Comparison of ENCODE assay signal across 8 cellular contexts in genomic region chr1:1115830-1116700, GRCh38. TPM values are rescaled to one million over a fixed set of nuclear protein-coding genes. Genes with fewer than 3 reads are reported as not detected.
A peak's percentile ranks its signal among the peaks of the same experiment; 100 is the strongest.
DNase-seq lines count a peak whose midpoint lies in the region; ATAC-seq and TF ChIP-seq lines count a peak whose summit lies in the region.

Gene C1orf159 (minus strand): TSS chr1:1116089. CDS start chr1:1091543, 24,546 bp downstream.

- H3K9me3 ChIP-seq in aorta (ENCODE audit: control insufficient read depth, low read length), result no peaks in the 10 kb centered on the region

- DNase-seq in NCI-H1930 (lab: John Stamatoyannopoulos, UW) (peak; percentile 99 to 100), T-helper 22 cell (ENCODE audit: low read depth) (peak; percentile 97), astrocyte of the cerebellum (ENCODE audit: low read depth) (peak; percentile 95), hepatic stellate cell (ENCODE audit: low spot score) (peak; percentile 99), putamen (ENCODE audit: low spot score) (peak; percentile 98), aorta (peak; percentile 99 to 100)

- TF ChIP-seq CTCF in astrocyte of the cerebellum (IDR thresholded peaks at IDR 0.05; ENCODE audit: low read depth, low read length, missing control alignments), result no peak

- H3K27me3 ChIP-seq in aorta (ENCODE audit: control insufficient read depth in 1 of 2, insufficient read depth in 2 of 2, low read length in 1 of 2), result no peaks in the 10 kb centered on the region

- 0% methylated on average over 60 to 124 of the region's 124 CpGs for WGBS in aorta, 2 donors

- ATAC-seq in GM18502 (IDR thresholded peaks at IDR 0.05; ENCODE audit: poor library complexity, unreplicated experiment) (peak; percentile 91), HG02970 (IDR thresholded peaks at IDR 0.05; ENCODE audit: low FRiP score, unreplicated experiment) (peak; percentile 95), aorta (ENCODE audit: low FRiP score) (peak; percentile 99)

- intact Hi-C loops in aorta (cut with DNase I), result loop anchor here in 1 of 2 donors (5.0 kb wide), 1 partner anchor 116 kb away; the partner anchor contains the start of genes B3GALT6 and SDF4

- H3K4me3 ChIP-seq in astrocyte of the cerebellum (ENCODE audit: low read depth, low read length) (peak within 1 kb of the TSS; percentile 65), aorta (ENCODE audit: low read length in 2 of 2) (peak within 1 kb of the TSS; percentile 90 to 95)

- H3K36me3 ChIP-seq in aorta (ENCODE audit: control insufficient read depth in 1 of 2, insufficient read depth in 2 of 2, low read length in 1 of 2), result no peaks in the 10 kb centered on the region

- in situ Hi-C loops in astrocyte of the cerebellum (cut with HindIII; ENCODE audit: low sequenced_read_pairs), result no loop called here

- no peak within 1 kb of the TSS for H3K27ac ChIP-seq in aorta (ENCODE audit: low read depth in 1 of 2, low read length in 2 of 2)

- H3K4me1 ChIP-seq in aorta (ENCODE audit: control insufficient read depth in 1 of 2, insufficient read depth in 2 of 2, low read length in 2 of 2), result no peaks in the 10 kb centered on the region

RNA-seq across cellular contexts. Expression of gene C1orf159, which starts in this region (rescaled TPM):
- 10 to 100 TPM in 1 of 2 donors, 1 to 10 TPM in 1; 9.3 to 13.6 TPM for total RNA-seq in aorta
- 10 to 100 TPM in 1 of 2 donors, 1 to 10 TPM in 1; 4.0 to 35.4 TPM for polyA plus RNA-seq in aorta
